In genomic region chr13:73893833-73894232, GRCh38 we compare ENCODE assay signal across 14 cellular contexts.
DNase-seq lines count a peak whose midpoint lies in the region; ATAC-seq and TF ChIP-seq lines count a peak whose summit lies in the region.
"Had no signal": no experiment of that assay in that cellular context is flagged by ENCODE, and none has a peak within 500 bp of the region (broad histone marks: within the 10 kb centered on the region; RNA-seq: fewer than 3 reads in every experiment).

No MANE protein-coding gene starts in this region.

- ATAC-seq in right cardiac atrium = peak; percentile 51 to 52
- ATAC-seq in left colon = no peak

- H3K9me3 ChIP-seq in right cardiac atrium (ENCODE audit: control insufficient read depth, low read length) (no peaks in the 10 kb centered on the region), right atrium auricular region (no peaks in the 10 kb centered on the region)
- H3K9me3 ChIP-seq: Caco-2, HAP-1 had no signal

- H3K27ac Mint-ChIP-seq in activated naive CD4-positive, alpha-beta T cell treated with anti-CD3 and anti-CD28 coated beads, Interleukin-2, amount 50 U/mL, for 24 hours = peak overlapping the region; percentile 79
- H3K27ac Mint-ChIP-seq in activated T-helper 2 cell treated with anti-CD3 and anti-CD28 coated beads, Interferon-gamma antibody, Interleukin-2, Interleukin-4, amounts not matched to agents 10 μg/mL and 5 μg/mL and 100 μg/mL, durations not matched to agents 14 hours and 24 hours and 36 hours = peak overlapping the region; percentile 15
- H3K27ac Mint-ChIP-seq: CD4-positive, alpha-beta memory T cell; HFFc6 had no signal

- H3K4me3 ChIP-seq in right cardiac atrium (ENCODE audit: low read length) = no peak overlapping the region
- H3K4me3 ChIP-seq in right atrium auricular region = no peak overlapping the region
- H3K4me3 ChIP-seq: HAP-1 had no signal

- no peak overlapping the region for H3K4me3 Mint-ChIP-seq in activated naive CD4-positive, alpha-beta T cell treated with anti-CD3 and anti-CD28 coated beads, Interleukin-2, amount 50 U/mL, for 24 hours
- no peak overlapping the region for H3K4me3 Mint-ChIP-seq in activated T-helper 2 cell treated with anti-CD3 and anti-CD28 coated beads, Interferon-gamma antibody, Interleukin-2, Interleukin-4, amounts not matched to agents 10 μg/mL and 5 μg/mL and 100 μg/mL, durations not matched to agents 14 hours and 24 hours and 36 hours (ENCODE audit: low read depth)
- H3K4me3 Mint-ChIP-seq: CD4-positive, alpha-beta memory T cell; HFFc6 had no signal

- no peak for TF ChIP-seq CTCF in right atrium auricular region (IDR thresholded peaks at IDR 0.05)

- intact Hi-C loops in right cardiac atrium (cut with DNase I) = no loop called here
- intact Hi-C loops in activated T-helper 2 cell treated with anti-CD3 and anti-CD28 coated beads, Interferon-gamma antibody, Interleukin-2, Interleukin-4, amounts not matched to agents 10 μg/mL and 5 μg/mL and 100 μg/mL, durations not matched to agents 14 hours and 24 hours and 36 hours (cut with micrococcal nuclease) = no loop called here
- intact Hi-C loops in left colon (cut with DNase I, micrococcal nuclease) = no loop called here

- H3K27ac ChIP-seq in right cardiac atrium (ENCODE audit: low read length) = no peak overlapping the region
- no peak overlapping the region for H3K27ac ChIP-seq in right atrium auricular region

- H3K9me3 Mint-ChIP-seq in activated naive CD4-positive, alpha-beta T cell treated with anti-CD3 and anti-CD28 coated beads, Interleukin-2, amount 50 U/mL, for 24 hours = no peaks in the 10 kb centered on the region
- H3K9me3 Mint-ChIP-seq in activated T-helper 2 cell treated with anti-CD3 and anti-CD28 coated beads, Interferon-gamma antibody, Interleukin-2, Interleukin-4, amounts not matched to agents 10 μg/mL and 5 μg/mL and 100 μg/mL, durations not matched to agents 14 hours and 24 hours and 36 hours = no peaks in the 10 kb centered on the region
- H3K9me3 Mint-ChIP-seq: CD4-positive, alpha-beta memory T cell; HFFc6 had no signal

- H3K27me3 Mint-ChIP-seq in activated naive CD4-positive, alpha-beta T cell treated with anti-CD3 and anti-CD28 coated beads, Interleukin-2, amount 50 U/mL, for 24 hours = no peaks in the 10 kb centered on the region
- H3K27me3 Mint-ChIP-seq in activated T-helper 2 cell treated with anti-CD3 and anti-CD28 coated beads, Interferon-gamma antibody, Interleukin-2, Interleukin-4, amounts not matched to agents 10 μg/mL and 5 μg/mL and 100 μg/mL, durations not matched to agents 14 hours and 24 hours and 36 hours (ENCODE audit: low read depth) = no peaks in the 10 kb centered on the region
- H3K27me3 Mint-ChIP-seq: CD4-positive, alpha-beta memory T cell had no signal

- 67% methylated on average over 5 of the region's 5 CpGs for WGBS in right cardiac atrium

- H3K36me3 Mint-ChIP-seq in activated naive CD4-positive, alpha-beta T cell treated with anti-CD3 and anti-CD28 coated beads, Interleukin-2, amount 50 U/mL, for 24 hours = peaks cover 17% of the 10 kb centered on the region
- H3K36me3 Mint-ChIP-seq in activated T-helper 2 cell treated with anti-CD3 and anti-CD28 coated beads, Interferon-gamma antibody, Interleukin-2, Interleukin-4, amounts not matched to agents 10 μg/mL and 5 μg/mL and 100 μg/mL, durations not matched to agents 14 hours and 24 hours and 36 hours (ENCODE audit: low read depth) = peaks cover 6% of the 10 kb centered on the region

- peaks cover 65% of the 10 kb centered on the region for H3K4me1 Mint-ChIP-seq in activated naive CD4-positive, alpha-beta T cell treated with anti-CD3 and anti-CD28 coated beads, Interleukin-2, amount 50 U/mL, for 24 hours
- H3K4me1 Mint-ChIP-seq in activated T-helper 2 cell treated with anti-CD3 and anti-CD28 coated beads, Interferon-gamma antibody, Interleukin-2, Interleukin-4, amounts not matched to agents 10 μg/mL and 5 μg/mL and 100 μg/mL, durations not matched to agents 14 hours and 24 hours and 36 hours (ENCODE audit: low read depth) = peaks cover 13% of the 10 kb centered on the region

- no peak for DNase-seq in activated naive CD4-positive, alpha-beta T cell treated with Interleukin-2 at 50 U/mL for 16 hours
- DNase-seq in right cardiac atrium = no peak
- no peak for DNase-seq in right atrium auricular region (ENCODE audit: low spot score)
- DNase-seq in activated T-helper 2 cell treated with anti-CD3 and anti-CD28 coated beads, Interferon-gamma antibody, Interleukin-2, Interleukin-4, amounts not matched to agents 10 μg/mL and 5 μg/mL and 100 μg/mL, durations not matched to agents 14 hours and 24 hours and 36 hours (ENCODE audit: low spot score) = no peak
- DNase-seq in left colon = no peak
- DNase-seq: C1 segment of cervical spinal cord; Caco-2; CD4-positive, alpha-beta memory T cell; DMS153; DND-41; GOT3; HFFc6 had no signal

- H3K4me1 ChIP-seq in right cardiac atrium (ENCODE audit: control insufficient read depth, insufficient read depth, low read length) = no peaks in the 10 kb centered on the region
- peaks cover 0 to 4% of the 10 kb centered on the region in 2 donors for H3K4me1 ChIP-seq in right atrium auricular region
- H3K4me1 ChIP-seq: Caco-2, HAP-1 had no signal

- H3K27me3 ChIP-seq in right cardiac atrium (ENCODE audit: control insufficient read depth, insufficient read depth) (no peaks in the 10 kb centered on the region), right atrium auricular region (no peaks in the 10 kb centered on the region)

- no peaks in the 10 kb centered on the region for H3K36me3 ChIP-seq in right atrium auricular region
- H3K36me3 ChIP-seq: HAP-1 had no signal
